ENCODE assay signal across 21 cellular contexts in the genomic region with DNA sequence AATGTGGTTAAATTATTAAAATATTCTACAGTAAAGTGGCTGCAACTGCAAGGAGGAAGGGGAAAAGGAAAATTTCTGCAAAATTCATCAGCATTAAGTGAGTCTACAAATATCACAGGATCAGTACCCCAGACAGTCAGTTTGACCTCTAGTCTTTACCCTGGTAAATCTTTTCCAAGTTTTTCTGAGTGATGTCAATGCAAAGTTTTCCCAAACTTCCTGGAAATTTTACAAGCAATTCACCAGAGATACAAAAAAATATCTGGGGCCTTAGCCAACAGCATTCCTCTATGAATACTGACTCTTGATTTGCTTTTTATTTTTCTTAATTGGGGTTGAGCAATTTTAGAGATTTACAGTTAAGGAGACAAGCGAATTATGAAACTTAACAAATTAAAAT.
A peak's percentile ranks its signal among the peaks of the same experiment; 100 is the strongest.
DNase-seq lines count a peak whose midpoint lies in the region; ATAC-seq, FAIRE-seq and TF ChIP-seq lines count a peak whose summit lies in the region.
"Had no signal": no experiment of that assay in that cellular context is flagged by ENCODE, and none has a peak within 500 bp of the region (broad histone marks: within the 10 kb centered on the region; RNA-seq: fewer than 3 reads in every experiment).

No MANE protein-coding gene starts in this region.

- intact Hi-C loops in left cardiac atrium (cut with DNase I) = no loop called here
- intact Hi-C loops in sciatic nerve (cut with DNase I) = no loop called here

- no peak overlapping the region for H3K27ac ChIP-seq in SJCRH30
- H3K27ac ChIP-seq: BLaER1 treated with 17β-estradiol and CSF1 and Interleukin-3, amounts not matched to agents 10 nM and 100 nM; neutrophil had no signal

- H3K9me3 ChIP-seq in SJCRH30 (replicated peaks) = no peaks in the 10 kb centered on the region
- H3K9me3 ChIP-seq: BLaER1 treated with 17β-estradiol and CSF1 and Interleukin-3, amounts not matched to agents 10 nM and 100 nM; neutrophil had no signal

- ATAC-seq in left cardiac atrium (peak; percentile 69 to 80), sciatic nerve (peak; percentile 81)
- no peak for ATAC-seq in stimulated activated naive CD8-positive, alpha-beta T cell treated with anti-CD3 and anti-CD28 coated beads, Interleukin-15, amount 100 ng/mL, for 72 hours
- ATAC-seq: activated CD8-positive, alpha-beta T cell treated with anti-CD3 and anti-CD28 coated beads for 36 hours had no signal

- DNase-seq in BJ (ENCODE audit: low read depth) = peak; percentile 18
- peak; percentile 35 for DNase-seq in amniotic epithelial cell (ENCODE audit: low read depth)
- no peak for DNase-seq in left cardiac atrium
- no peak for DNase-seq in sciatic nerve (ENCODE audit: low spot score)
- DNase-seq in GM19239 (ENCODE audit: insufficient read length, low spot score) = no peak
- no peak for DNase-seq in GDM1 (lab: John Stamatoyannopoulos, UW)
- DNase-seq in stimulated activated naive CD8-positive, alpha-beta T cell treated with anti-CD3 and anti-CD28 coated beads, Interleukin-15, amount 100 ng/mL, for 72 hours = no peak
- DNase-seq in SJCRH30 = no peak
- DNase-seq: activated CD8-positive, alpha-beta T cell treated with anti-CD3 and anti-CD28 coated beads for 36 hours; foreskin fibroblast; GF-D8; hippocampal formation; NCI-H1092 treated with DMSO at 0.1 percent for 48 hours; NCI-H69; stimulated activated CD4-positive, alpha-beta T cell treated with anti-CD3 and anti-CD28 coated beads, Interleukin-2, amount 100 ng/mL, for 48 hours had no signal

- no peaks in the 10 kb centered on the region for H3K4me1 Mint-ChIP-seq in stimulated activated naive CD8-positive, alpha-beta T cell treated with anti-CD3 and anti-CD28 coated beads, Interleukin-15, amount 100 ng/mL, for 72 hours

- H3K27me3 ChIP-seq in BJ (ENCODE audit: control insufficient read depth, insufficient read depth, low read length) (no peaks in the 10 kb centered on the region), SJCRH30 (no peaks in the 10 kb centered on the region)
- H3K27me3 ChIP-seq: BLaER1 treated with 17β-estradiol and CSF1 and Interleukin-3, amounts not matched to agents 10 nM and 100 nM; neutrophil had no signal

- no peak for TF ChIP-seq CTCF in BJ (IDR thresholded peaks at IDR 0.05; ENCODE audit: insufficient read depth, low read depth, low read length)

- POLR2A ChIA-PET in BJ (lab: Charles Lee) = no interaction called here

- peaks cover 37% of the 10 kb centered on the region for H3K4me1 ChIP-seq in SJCRH30
- H3K4me1 ChIP-seq: BLaER1 treated with 17β-estradiol and CSF1 and Interleukin-3, amounts not matched to agents 10 nM and 100 nM had no signal

- H3K4me3 Mint-ChIP-seq in stimulated activated naive CD8-positive, alpha-beta T cell treated with anti-CD3 and anti-CD28 coated beads, Interleukin-15, amount 100 ng/mL, for 72 hours = no peak overlapping the region
- H3K4me3 Mint-ChIP-seq: activated CD8-positive, alpha-beta T cell treated with anti-CD3 and anti-CD28 coated beads for 36 hours; activated naive CD8-positive, alpha-beta T cell had no signal

- no peaks in the 10 kb centered on the region for H3K36me3 ChIP-seq in BJ (ENCODE audit: control insufficient read depth, insufficient read depth, low read length)
- H3K36me3 ChIP-seq in SJCRH30 = no peaks in the 10 kb centered on the region
- H3K36me3 ChIP-seq: BLaER1 treated with 17β-estradiol and CSF1 and Interleukin-3, amounts not matched to agents 10 nM and 100 nM; neutrophil had no signal

- CTCF ChIA-PET in BJ (lab: Yijun Ruan, JAX) = no interaction called here

- H3K27ac Mint-ChIP-seq in stimulated activated naive CD8-positive, alpha-beta T cell treated with anti-CD3 and anti-CD28 coated beads, Interleukin-15, amount 100 ng/mL, for 72 hours = no peak overlapping the region
- H3K27ac Mint-ChIP-seq: activated CD8-positive, alpha-beta T cell treated with anti-CD3 and anti-CD28 coated beads for 36 hours; activated naive CD8-positive, alpha-beta T cell had no signal

- H3K4me3 ChIP-seq in BJ (ENCODE audit: low read depth, low read length) (no peak overlapping the region), SJCRH30 (no peak overlapping the region)
- H3K4me3 ChIP-seq: BLaER1 treated with 17β-estradiol and CSF1 and Interleukin-3, amounts not matched to agents 10 nM and 100 nM had no signal

- H3K9me3 Mint-ChIP-seq in stimulated activated naive CD8-positive, alpha-beta T cell treated with anti-CD3 and anti-CD28 coated beads, Interleukin-15, amount 100 ng/mL, for 72 hours = peaks cover 5 to 7% of the 10 kb centered on the region in 2 donors

- FAIRE-seq in GM19239 (lab: Jason Lieb, UNC) = no peak
- FAIRE-seq: bronchial epithelial cell, D721Med, keratinocyte had no signal

- H3K27me3 Mint-ChIP-seq in stimulated activated naive CD8-positive, alpha-beta T cell treated with anti-CD3 and anti-CD28 coated beads, Interleukin-15, amount 100 ng/mL, for 72 hours = no peaks in the 10 kb centered on the region
- H3K27me3 Mint-ChIP-seq: activated CD8-positive, alpha-beta T cell treated with anti-CD3 and anti-CD28 coated beads for 36 hours; activated naive CD8-positive, alpha-beta T cell had no signal

Comparison
In these comparisons a context has a peak if more than half of its experiments do, and no peak if none do; other contexts are left out.
1. DNase-seq: peak in BJ (single experiment) and amniotic epithelial cell (single experiment); none in left cardiac atrium (single experiment), sciatic nerve (single experiment), GM19239 (single experiment), GDM1 (single experiment), stimulated activated naive CD8-positive, alpha-beta T cell treated with anti-CD3 and anti-CD28 coated beads, Interleukin-15, amount 100 ng/mL, for 72 hours (0 of 2) and SJCRH30 (0 of 2).